ENCODE assay signal across 8 cellular contexts in genomic region chr10:129031233-129032150, GRCh38.
DNase-seq lines count a peak whose midpoint lies in the region; ATAC-seq and TF ChIP-seq lines count a peak whose summit lies in the region.

No MANE protein-coding gene starts in this region.

- in situ Hi-C loops in transverse colon (cut with MboI; ENCODE audit: low pct_ligation_motif_present in 1 of 4, low pct_unique_long_range_greater_than_20kb in 1 of 4, low sequenced_read_pairs in 3 of 4) = loop anchor here in 3 of 4 donors (10.0 to 25.0 kb wide), 3 partner anchors 943 to 1081 kb away; partner anchors contain the start of gene C10orf143 (in 1 of the 3)

- H3K9me3 ChIP-seq in naive thymus-derived CD4-positive, alpha-beta T cell (ENCODE audit: control insufficient read depth in 2 of 3, low read length in 3 of 3) = no peaks in the 10 kb centered on the region
- no peaks in the 10 kb centered on the region for H3K9me3 ChIP-seq in transverse colon

- peaks cover 7 to 25% of the 10 kb centered on the region in 2 donors for H3K4me1 ChIP-seq in naive thymus-derived CD4-positive, alpha-beta T cell (ENCODE audit: control insufficient read depth in 2 of 2, insufficient read depth in 2 of 2, low read length in 2 of 2)
- peaks cover 0 to 6% (median 0%) of the 10 kb centered on the region in 4 donors for H3K4me1 ChIP-seq in transverse colon

- H3K27ac ChIP-seq in naive thymus-derived CD4-positive, alpha-beta T cell (ENCODE audit: low read depth, low read length) = no peak overlapping the region
- H3K27ac ChIP-seq in transverse colon = no peak overlapping the region

- TF ChIP-seq POLR2A in transverse colon (IDR thresholded peaks at IDR 0.05) = no peak

- 24 to 25% methylated on average over 15 to 18 of the region's 18 CpGs for WGBS in transverse colon (ENCODE audit: low coverage in 1 of 2), 2 donors

- CTCF ChIA-PET in naive thymus-derived CD4-positive, alpha-beta T cell (lab: Charles Lee) = interaction anchor here (0.6 to 8.1 kb wide), 10 partner anchors 26 to 1097 kb away, joined by 3 to 98 read pairs (median 4); partner anchors contain the start of gene C10orf143

- POLR2A ChIA-PET in naive thymus-derived CD4-positive, alpha-beta T cell (lab: Charles Lee) = interaction anchor here (0.7 to 2.1 kb wide), 4 partner anchors 77 to 1105 kb away, joined by 3 to 11 read pairs (median 4); partner anchors contain the start of gene GLRX3

- TF ChIP-seq EP300 in transverse colon (IDR thresholded peaks at IDR 0.05; ENCODE audit: low read depth) = no peak

- DNase-seq in COLO668 (lab: John Stamatoyannopoulos, UW; ENCODE audit: unreplicated experiment) = peak; percentile 20
- DNase-seq in MV-4-11 (lab: John Stamatoyannopoulos, UW) = peak; percentile 48
- DNase-seq in activated CD4-positive, alpha-beta T cell treated with anti-CD3 and anti-CD28 coated beads, Interleukin-2, amount 50 U/mL, for 24 hours (ENCODE audit: low read depth in 1 of 2, low spot score in 1 of 2) = peak; percentile 8 to 25
- peak; percentile 25 for DNase-seq in epithelial cell of esophagus (ENCODE audit: low read depth)
- DNase-seq in naive thymus-derived CD4-positive, alpha-beta T cell = peak; percentile 30 to 64 (median 56)
- DNase-seq in transverse colon = peak; percentile 43
- no peak for DNase-seq in KG1 (lab: John Stamatoyannopoulos, UW)

- peaks cover 14 to 51% (median 41%) of the 10 kb centered on the region in 7 donors for H3K4me1 Mint-ChIP-seq in naive thymus-derived CD4-positive, alpha-beta T cell

- H3K9me3 Mint-ChIP-seq in naive thymus-derived CD4-positive, alpha-beta T cell = no peaks in the 10 kb centered on the region

- peaks cover 15 to 44% (median 24%) of the 10 kb centered on the region in 5 donors for H3K27me3 Mint-ChIP-seq in naive thymus-derived CD4-positive, alpha-beta T cell

- H3K36me3 Mint-ChIP-seq in naive thymus-derived CD4-positive, alpha-beta T cell = peaks cover 0 to 5% (median 0%) of the 10 kb centered on the region in 5 donors

- H3K27me3 ChIP-seq in naive thymus-derived CD4-positive, alpha-beta T cell (ENCODE audit: control insufficient read depth in 2 of 2, insufficient read depth in 2 of 2, low read length in 2 of 2) = no peaks in the 10 kb centered on the region
- H3K27me3 ChIP-seq in transverse colon = peaks cover 89% of the 10 kb centered on the region

- TF ChIP-seq CTCF in epithelial cell of esophagus (IDR thresholded peaks at IDR 0.05; ENCODE audit: insufficient read depth, low read depth, low read length, missing control alignments) (peak; percentile 72), transverse colon (IDR thresholded peaks at IDR 0.05) (peak; percentile 63 to 86 (median 78))

- H3K4me3 ChIP-seq in epithelial cell of esophagus (ENCODE audit: low read length) (no peak overlapping the region), transverse colon (no peak overlapping the region)
- no peak overlapping the region for H3K4me3 ChIP-seq in naive thymus-derived CD4-positive, alpha-beta T cell (ENCODE audit: low read length)

- no peaks in the 10 kb centered on the region for H3K36me3 ChIP-seq in naive thymus-derived CD4-positive, alpha-beta T cell (ENCODE audit: control insufficient read depth in 2 of 3, insufficient read depth in 3 of 3, low read length in 3 of 3)
- no peaks in the 10 kb centered on the region for H3K36me3 ChIP-seq in transverse colon

- intact Hi-C loops in naive thymus-derived CD4-positive, alpha-beta T cell (cut with micrococcal nuclease) = loop anchor here (1.0 to 10.0 kb wide), 10 partner anchors 301 to 1148 kb away; partner anchors contain the start of genes MGMT (in 2 of the 2) and EBF3 (in 1 of the 2)
- intact Hi-C loops in transverse colon (cut with DNase I; ENCODE audit: low total_unique reads) = loop anchor here (5.0 to 10.0 kb wide), 2 partner anchors 303 to 936 kb away; no protein-coding TSS in a partner anchor

- H3K27ac Mint-ChIP-seq in naive thymus-derived CD4-positive, alpha-beta T cell = peak overlapping the region in 4 of 9 donors; percentile 1 to 58 (median 16)

- ATAC-seq in GM21381 (IDR thresholded peaks at IDR 0.05; ENCODE audit: unreplicated experiment) = peak; percentile 93
- ATAC-seq in naive thymus-derived CD4-positive, alpha-beta T cell = peak; percentile 72

- H3K4me3 Mint-ChIP-seq in naive thymus-derived CD4-positive, alpha-beta T cell = peak overlapping the region in 6 of 10 donors; percentile 46 to 74 (median 61)
